8 cellular contexts compared by ENCODE assay signal in the genomic region with DNA sequence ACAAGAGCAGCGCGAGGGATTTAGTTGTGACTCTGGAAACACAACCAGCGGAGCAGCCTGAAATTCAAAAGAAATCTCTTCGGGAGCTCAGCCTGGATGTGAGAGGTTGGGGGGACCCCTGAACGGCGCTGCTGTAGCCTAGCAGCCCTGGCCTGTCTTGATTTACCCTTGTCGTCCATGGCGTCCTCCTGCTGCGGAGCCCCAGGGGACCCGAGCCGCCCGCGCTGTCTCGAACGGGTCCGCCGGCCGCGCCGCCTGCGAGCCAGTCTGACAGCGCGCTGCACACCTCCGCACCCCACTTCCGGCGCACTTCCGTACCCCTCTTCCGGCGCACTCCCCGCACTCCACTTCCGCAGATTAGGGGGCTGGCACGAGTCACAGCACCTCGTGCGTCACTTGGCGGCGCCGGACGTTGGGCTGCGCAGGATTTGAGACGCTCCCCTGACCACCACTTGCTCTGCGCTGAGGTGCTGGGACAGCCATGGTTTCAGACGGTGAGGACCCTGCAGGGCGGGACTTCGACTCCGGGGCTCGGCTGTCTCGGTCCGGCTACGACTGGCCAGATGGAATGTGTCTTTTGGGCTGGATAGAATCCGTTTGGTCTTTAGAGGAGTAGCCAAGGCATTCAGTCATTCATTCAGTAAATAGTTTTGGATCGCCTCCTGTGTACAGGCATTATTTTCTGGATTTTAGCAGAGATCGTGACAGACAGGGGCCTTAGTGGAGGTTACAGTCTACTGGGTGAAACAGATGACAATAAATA. TPM values are rescaled to one million over a fixed set of nuclear protein-coding genes. Genes with fewer than 3 reads are reported as not detected.
DNase-seq lines count a peak whose midpoint lies in the region; TF ChIP-seq lines count a peak whose summit lies in the region.

A gene (minus strand): TSS at position 308 of the 763 bp plus-strand sequence. CDS start 129 bp downstream, at position 179.
A gene (plus strand): TSS at position 451 of the 763 bp plus-strand sequence. CDS start 31 bp downstream, at position 482.

- H3K4me3 ChIP-seq in H7 (ENCODE audit: insufficient read depth, low read depth, low read length) (peak within 1 kb of the TSS; percentile 73), fibroblast of pulmonary artery (replicated peaks; ENCODE audit: low read depth, low read length) (peak within 1 kb of the TSS; percentile 86)

- H3K9me3 Mint-ChIP-seq in nephron, result no peaks in the 10 kb centered on the region
- H3K9me3 Mint-ChIP-seq in stimulated activated naive CD8-positive, alpha-beta T cell treated with anti-CD3 and anti-CD28 coated beads, Interleukin-15, Interleukin-2, amounts not matched to agents 100 ng/mL and 50 ng/mL, for 24 hours, result no peaks in the 10 kb centered on the region

- peak within 1 kb of the TSS; percentile 99 to 100 (median 99) for H3K4me3 Mint-ChIP-seq in nephron
- H3K4me3 Mint-ChIP-seq in stimulated activated naive CD8-positive, alpha-beta T cell treated with anti-CD3 and anti-CD28 coated beads, Interleukin-15, Interleukin-2, amounts not matched to agents 100 ng/mL and 50 ng/mL, for 24 hours, result peak within 1 kb of the TSS; percentile 97

- peaks cover 23% of the 10 kb centered on the region for H3K36me3 Mint-ChIP-seq in nephron (ENCODE audit: low read depth)
- H3K36me3 Mint-ChIP-seq in stimulated activated naive CD8-positive, alpha-beta T cell treated with anti-CD3 and anti-CD28 coated beads, Interleukin-15, Interleukin-2, amounts not matched to agents 100 ng/mL and 50 ng/mL, for 24 hours (ENCODE audit: low read depth), result peaks cover 43% of the 10 kb centered on the region

- no peak for TF ChIP-seq CTCF in fibroblast of pulmonary artery (IDR thresholded peaks at IDR 0.05; ENCODE audit: low read length, missing control alignments)
- no peak for TF ChIP-seq CTCF in nephron (IDR thresholded peaks at IDR 0.05; ENCODE audit: unreplicated experiment in 3 of 3)

- H3K27me3 ChIP-seq in H7 (ENCODE audit: control insufficient read depth, insufficient read depth, low read length), result no peaks in the 10 kb centered on the region

- peaks cover 17% of the 10 kb centered on the region for H3K4me1 Mint-ChIP-seq in nephron
- H3K4me1 Mint-ChIP-seq in stimulated activated naive CD8-positive, alpha-beta T cell treated with anti-CD3 and anti-CD28 coated beads, Interleukin-15, Interleukin-2, amounts not matched to agents 100 ng/mL and 50 ng/mL, for 24 hours (ENCODE audit: low read depth), result peaks cover 31% of the 10 kb centered on the region

- DNase-seq in ELF-1 (ENCODE audit: low read depth, low spot score) (peak; percentile 98), H7 (peak; percentile 98), M059J (ENCODE audit: low read depth) (peak; percentile 96), SHP77 (lab: John Stamatoyannopoulos, UW) (peak; percentile 97 to 98), fibroblast of pulmonary artery (ENCODE audit: low read depth) (peak; percentile 96)
- DNase-seq in activated effector memory CD4-positive, alpha-beta T cell treated with Interleukin-2 at 50 U/mL for 16 hours, result peak; percentile 94

- H3K27me3 Mint-ChIP-seq in nephron (ENCODE audit: low read depth), result no peaks in the 10 kb centered on the region
- no peaks in the 10 kb centered on the region for H3K27me3 Mint-ChIP-seq in stimulated activated naive CD8-positive, alpha-beta T cell treated with anti-CD3 and anti-CD28 coated beads, Interleukin-15, Interleukin-2, amounts not matched to agents 100 ng/mL and 50 ng/mL, for 24 hours

- peaks cover 15% of the 10 kb centered on the region for H3K36me3 ChIP-seq in H7 (replicated peaks; ENCODE audit: control insufficient read depth, insufficient read depth, low read length)

- peak within 1 kb of the TSS; percentile 85 to 97 (median 95) for H3K27ac Mint-ChIP-seq in nephron
- peak within 1 kb of the TSS; percentile 98 for H3K27ac Mint-ChIP-seq in stimulated activated naive CD8-positive, alpha-beta T cell treated with anti-CD3 and anti-CD28 coated beads, Interleukin-15, Interleukin-2, amounts not matched to agents 100 ng/mL and 50 ng/mL, for 24 hours

RNA-seq across cellular contexts. Expression of the first gene that starts in this region (rescaled TPM):
- 44.8 and 61.1 TPM in 2 replicates for total RNA-seq in H7 (2014; rRNA removed; shearing (Covaris generic))
- 140 and 157 TPM in 2 replicates for total RNA-seq in M059J (2014; rRNA removed; shearing (Covaris generic))

RNA-seq across cellular contexts. Expression of the second gene that starts in this region (rescaled TPM):
- 40.4 and 42.7 TPM in 2 replicates for total RNA-seq in H7 (2014; rRNA removed; shearing (Covaris generic))
- 61.3 and 67.7 TPM in 2 replicates for total RNA-seq in M059J (2014; rRNA removed; shearing (Covaris generic))

Comparison
In these comparisons a context has a peak if more than half of its experiments do, and no peak if none do; other contexts are left out.
1. Peak in every context shown above with its lines: DNase-seq and H3K4me3 ChIP-seq.